19 cellular contexts compared by ENCODE assay signal in genomic region chr12:20455001-20455706, GRCh38.
"Had no signal": no experiment of that assay in that cellular context is flagged by ENCODE, and none has a peak within 500 bp of the region (broad histone marks: within the 10 kb centered on the region; RNA-seq: fewer than 3 reads in every experiment).

No MANE protein-coding gene starts in this region.

- H3K4me1 Mint-ChIP-seq: activated CD4-positive, alpha-beta T cell treated with anti-CD3 and anti-CD28 coated beads for 36 hours; activated naive CD8-positive, alpha-beta T cell treated with anti-CD3 and anti-CD28 coated beads, Interleukin-2, amount 10 ng/mL, durations not matched to agents 7 days and 5 days; naive thymus-derived CD8-positive, alpha-beta T cell had no signal

- H3K36me3 Mint-ChIP-seq: activated naive CD8-positive, alpha-beta T cell treated with anti-CD3 and anti-CD28 coated beads, Interleukin-2, amount 10 ng/mL, durations not matched to agents 7 days and 5 days; brain; naive thymus-derived CD8-positive, alpha-beta T cell had no signal

- H3K4me3 ChIP-seq: dorsolateral prefrontal cortex, gastroesophageal sphincter, mucosa of descending colon, SJCRH30 had no signal

- H3K4me3 Mint-ChIP-seq: activated CD4-positive, alpha-beta T cell treated with anti-CD3 and anti-CD28 coated beads for 36 hours; activated CD8-positive, alpha-beta T cell treated with anti-CD3 and anti-CD28 coated beads for 36 hours; activated naive CD8-positive, alpha-beta T cell treated with anti-CD3 and anti-CD28 coated beads, Interleukin-2, amount 10 ng/mL, durations not matched to agents 7 days and 5 days; activated T-cell treated with anti-CD3 and anti-CD28 coated beads, Interleukin-2, amount 50 U/mL, for 72 hours; brain; naive thymus-derived CD8-positive, alpha-beta T cell; type B pancreatic cell had no signal

- H3K9me3 Mint-ChIP-seq: activated CD8-positive, alpha-beta T cell treated with anti-CD3 and anti-CD28 coated beads for 36 hours; activated naive CD8-positive, alpha-beta T cell treated with anti-CD3 and anti-CD28 coated beads, Interleukin-2, amount 10 ng/mL, durations not matched to agents 7 days and 5 days; activated T-cell treated with anti-CD3 and anti-CD28 coated beads, Interleukin-2, amount 50 U/mL, for 72 hours; type B pancreatic cell had no signal

- H3K4me1 ChIP-seq: SJCRH30 had no signal

- H3K36me3 ChIP-seq: gastroesophageal sphincter, SJCRH30, WERI-Rb-1 had no signal

- DNase-seq: activated CD4-positive, alpha-beta T cell treated with anti-CD3 and anti-CD28 coated beads for 36 hours; activated CD8-positive, alpha-beta memory T cell treated with anti-CD3 and anti-CD28 coated beads, Interleukin-2, amount 50 U/mL, for 4 hours; activated CD8-positive, alpha-beta T cell treated with anti-CD3 and anti-CD28 coated beads for 36 hours; activated gamma-delta T cell treated with Interleukin-2 at 50 U/mL for 16 hours; activated naive CD8-positive, alpha-beta T cell treated with anti-CD3 and anti-CD28 coated beads, Interleukin-2, amount 10 ng/mL, durations not matched to agents 7 days and 5 days; activated T-cell treated with anti-CD3 and anti-CD28 coated beads, Interleukin-2, amount 50 U/mL, for 72 hours; dorsolateral prefrontal cortex; hippocampal formation; mucosa of descending colon; naive thymus-derived CD8-positive, alpha-beta T cell; occipital lobe; SJCRH30; stimulated activated CD4-positive, alpha-beta T cell treated with anti-CD3 and anti-CD28 coated beads, Interleukin-12 subunit alpha, Interleukin-12 subunit beta, amount 100 ng/mL, for 4 hours; stimulated activated naive CD4-positive, alpha-beta T cell treated with Interleukin-2 at 50 U/mL for 16 hours; T1000; WERI-Rb-1 had no signal

- H3K27ac ChIP-seq: dorsolateral prefrontal cortex, gastroesophageal sphincter, SJCRH30, WERI-Rb-1 had no signal

- H3K27ac Mint-ChIP-seq: activated CD4-positive, alpha-beta T cell treated with anti-CD3 and anti-CD28 coated beads for 36 hours; activated CD8-positive, alpha-beta T cell treated with anti-CD3 and anti-CD28 coated beads for 36 hours; activated naive CD8-positive, alpha-beta T cell treated with anti-CD3 and anti-CD28 coated beads, Interleukin-2, amount 10 ng/mL, durations not matched to agents 7 days and 5 days; activated T-cell treated with anti-CD3 and anti-CD28 coated beads, Interleukin-2, amount 50 U/mL, for 72 hours; naive thymus-derived CD8-positive, alpha-beta T cell; type B pancreatic cell had no signal

- ATAC-seq: activated CD4-positive, alpha-beta T cell treated with anti-CD3 and anti-CD28 coated beads for 36 hours; activated CD8-positive, alpha-beta T cell treated with anti-CD3 and anti-CD28 coated beads for 36 hours; activated T-cell treated with anti-CD3 and anti-CD28 coated beads, Interleukin-2, amount 50 U/mL, for 72 hours; gastroesophageal sphincter; mucosa of descending colon; naive thymus-derived CD8-positive, alpha-beta T cell had no signal

- H3K9me3 ChIP-seq: gastroesophageal sphincter, mucosa of descending colon had no signal

- H3K27me3 ChIP-seq: gastroesophageal sphincter, SJCRH30 had no signal

- H3K27me3 Mint-ChIP-seq: activated CD8-positive, alpha-beta T cell treated with anti-CD3 and anti-CD28 coated beads for 36 hours; activated naive CD8-positive, alpha-beta T cell treated with anti-CD3 and anti-CD28 coated beads, Interleukin-2, amount 10 ng/mL, durations not matched to agents 7 days and 5 days; brain had no signal
